In the genomic region with DNA sequence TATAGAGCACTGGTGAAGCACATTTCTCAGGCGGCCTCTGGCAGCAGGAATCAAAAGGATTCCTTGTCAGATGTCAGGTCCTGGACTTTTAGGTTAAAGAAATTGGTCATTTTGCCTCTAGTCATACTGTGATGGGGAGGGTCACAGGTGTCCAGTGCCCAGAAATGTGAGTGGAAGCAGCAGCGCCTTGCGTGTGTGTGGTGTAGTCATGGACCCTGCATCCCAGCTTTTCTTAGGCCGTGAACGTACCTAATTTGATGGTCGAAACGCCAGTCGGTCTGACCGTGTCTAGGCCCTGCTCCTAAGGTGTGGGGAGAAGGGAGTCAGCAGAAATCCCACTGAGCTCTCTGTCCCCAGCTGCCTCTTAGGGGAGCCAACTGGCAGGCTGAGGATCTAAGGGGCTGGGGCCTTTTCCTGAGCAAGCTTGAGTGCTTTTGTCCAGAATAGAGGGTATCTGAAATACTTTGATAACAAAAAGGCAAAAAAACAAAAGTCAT, we compare ENCODE assay signal across 11 cellular contexts.
"Had no signal": no experiment of that assay in that cellular context is flagged by ENCODE, and none has a peak within 500 bp of the region (broad histone marks: within the 10 kb centered on the region; RNA-seq: fewer than 3 reads in every experiment).

No MANE protein-coding gene starts in this region.

- H3K4me3 Mint-ChIP-seq: activated CD4-positive, alpha-beta memory T cell treated with anti-CD3 and anti-CD28 coated beads for 36 hours; activated naive CD8-positive, alpha-beta T cell treated with anti-CD3 and anti-CD28 coated beads, Interleukin-2, amount 10 ng/mL, durations not matched to agents 7 days and 5 days; nephron had no signal

- DNase-seq: activated CD4-positive, alpha-beta memory T cell treated with anti-CD3 and anti-CD28 coated beads for 36 hours; activated naive CD8-positive, alpha-beta T cell treated with anti-CD3 and anti-CD28 coated beads, Interleukin-2, amount 10 ng/mL, durations not matched to agents 7 days and 5 days; activated T-cell treated with anti-CD3 and anti-CD28 coated beads, Interleukin-2, amount 50 U/mL, for 1 hour; body of pancreas; foreskin keratinocyte; mesendoderm; stimulated activated naive CD4-positive, alpha-beta T cell treated with Interleukin-2 at 50 U/mL for 16 hours; thyroid gland; WERI-Rb-1 had no signal

- H3K27me3 ChIP-seq: body of pancreas, foreskin keratinocyte, hepatocyte, thyroid gland had no signal

- H3K4me1 ChIP-seq: body of pancreas, foreskin keratinocyte, thyroid gland had no signal

- H2AFZ ChIP-seq: hepatocyte had no signal

- H3K79me2 ChIP-seq: hepatocyte had no signal

- H3K27me3 Mint-ChIP-seq: activated CD4-positive, alpha-beta memory T cell treated with anti-CD3 and anti-CD28 coated beads for 36 hours; activated naive CD8-positive, alpha-beta T cell treated with anti-CD3 and anti-CD28 coated beads, Interleukin-2, amount 10 ng/mL, durations not matched to agents 7 days and 5 days had no signal

- H3K9me3 Mint-ChIP-seq: activated CD4-positive, alpha-beta memory T cell treated with anti-CD3 and anti-CD28 coated beads for 36 hours; activated naive CD8-positive, alpha-beta T cell treated with anti-CD3 and anti-CD28 coated beads, Interleukin-2, amount 10 ng/mL, durations not matched to agents 7 days and 5 days had no signal

- ATAC-seq: body of pancreas, foreskin keratinocyte had no signal

- H3K27ac Mint-ChIP-seq: activated CD4-positive, alpha-beta memory T cell treated with anti-CD3 and anti-CD28 coated beads for 36 hours; activated naive CD8-positive, alpha-beta T cell treated with anti-CD3 and anti-CD28 coated beads, Interleukin-2, amount 10 ng/mL, durations not matched to agents 7 days and 5 days; nephron had no signal

- H3K27ac ChIP-seq: body of pancreas, foreskin keratinocyte, hepatocyte, thyroid gland, WERI-Rb-1 had no signal

- H3K9me3 ChIP-seq: body of pancreas, thyroid gland had no signal

- H3K4me2 ChIP-seq: hepatocyte had no signal

- H3K4me1 Mint-ChIP-seq: activated naive CD8-positive, alpha-beta T cell treated with anti-CD3 and anti-CD28 coated beads, Interleukin-2, amount 10 ng/mL, durations not matched to agents 7 days and 5 days; nephron had no signal

- H3K4me3 ChIP-seq: body of pancreas, hepatocyte, thyroid gland had no signal
